In genomic region chr17:9676742-9677387, GRCh38 we compare ENCODE assay signal across 9 cellular contexts. TPM values are rescaled to one million over a fixed set of nuclear protein-coding genes. Genes with fewer than 3 reads are reported as not detected.
A peak's percentile ranks its signal among the peaks of the same experiment; 100 is the strongest.
DNase-seq lines count a peak whose midpoint lies in the region; ATAC-seq and TF ChIP-seq lines count a peak whose summit lies in the region.
"Had no signal": no experiment of that assay in that cellular context is flagged by ENCODE, and none has a peak within 500 bp of the region (broad histone marks: within the 10 kb centered on the region; RNA-seq: fewer than 3 reads in every experiment).

No MANE protein-coding gene starts in this region.

- peaks cover 7% of the 10 kb centered on the region; the same call in 1 of the 2 replicates for H3K9me3 ChIP-seq in SJSA1 (replicated peaks)

- H3K4me1 ChIP-seq in SJSA1 (replicated peaks), result peaks cover 10% of the 10 kb centered on the region
- H3K4me1 ChIP-seq: stomach had no signal

- DNase-seq in GM04504 (ENCODE audit: low read depth) (peak; percentile 17), HFF-Myc (ENCODE audit: extremely low read depth, low read depth) (peak; percentile 30), SJSA1 (ENCODE audit: low read depth in 1 of 2, low spot score in 2 of 2) (peak; percentile 40 to 53), left lobe of liver (ENCODE audit: low spot score) (peak; percentile 26), NCI-H345 treated with DMSO at 0.1 percent for 48 hours (lab: John Stamatoyannopoulos, UW; ENCODE audit: unreplicated experiment) (no peak), NCI-H1436 (lab: John Stamatoyannopoulos, UW) (no peak), occipital lobe (lab: John Stamatoyannopoulos, UW) (no peak), NCI-H1048 (lab: John Stamatoyannopoulos, UW) (no peak)
- DNase-seq: stomach had no signal

- ATAC-seq in left lobe of liver, result no peak

- H3K27ac ChIP-seq in SJSA1, result 0 out of 2 replicates have a peak overlapping the region, but pooled peaks have one; percentile 11
- H3K27ac ChIP-seq: stomach had no signal

- H3K27me3 ChIP-seq in SJSA1 (replicated peaks), result no peaks in the 10 kb centered on the region
- H3K27me3 ChIP-seq: stomach had no signal

- no peak overlapping the region for H3K4me3 ChIP-seq in HFF-Myc (replicated peaks; ENCODE audit: low read depth, low read length)
- no peak overlapping the region for H3K4me3 ChIP-seq in SJSA1
- H3K4me3 ChIP-seq: stomach had no signal

- TF ChIP-seq CTCF in HFF-Myc (IDR thresholded peaks at IDR 0.05; ENCODE audit: low read depth, low read length, missing control alignments), result no peak

- no peaks in the 10 kb centered on the region for H3K36me3 ChIP-seq in SJSA1

RNA-seq across cellular contexts. Expression of gene USP43, which starts 31.5 kb away (rescaled TPM):
- 2.1 and 2.9 TPM in 2 replicates for total RNA-seq in SJSA1 (2014; rRNA removed; shearing (Covaris generic))
- total RNA-seq in left lobe of liver (11.8 TPM), occipital lobe (3.6 TPM)

Comparison
In these comparisons a context has a peak if more than half of its experiments do, and no peak if none do; other contexts are left out.
1. DNase-seq: peak in GM04504 (single experiment), HFF-Myc (single experiment), SJSA1 (2 of 2) and left lobe of liver (single experiment); none in NCI-H345 treated with DMSO at 0.1 percent for 48 hours (single experiment), NCI-H1436 (single experiment), occipital lobe (single experiment) and NCI-H1048 (single experiment).